Comparison of ENCODE assay signal across 8 cellular contexts in the genomic region with DNA sequence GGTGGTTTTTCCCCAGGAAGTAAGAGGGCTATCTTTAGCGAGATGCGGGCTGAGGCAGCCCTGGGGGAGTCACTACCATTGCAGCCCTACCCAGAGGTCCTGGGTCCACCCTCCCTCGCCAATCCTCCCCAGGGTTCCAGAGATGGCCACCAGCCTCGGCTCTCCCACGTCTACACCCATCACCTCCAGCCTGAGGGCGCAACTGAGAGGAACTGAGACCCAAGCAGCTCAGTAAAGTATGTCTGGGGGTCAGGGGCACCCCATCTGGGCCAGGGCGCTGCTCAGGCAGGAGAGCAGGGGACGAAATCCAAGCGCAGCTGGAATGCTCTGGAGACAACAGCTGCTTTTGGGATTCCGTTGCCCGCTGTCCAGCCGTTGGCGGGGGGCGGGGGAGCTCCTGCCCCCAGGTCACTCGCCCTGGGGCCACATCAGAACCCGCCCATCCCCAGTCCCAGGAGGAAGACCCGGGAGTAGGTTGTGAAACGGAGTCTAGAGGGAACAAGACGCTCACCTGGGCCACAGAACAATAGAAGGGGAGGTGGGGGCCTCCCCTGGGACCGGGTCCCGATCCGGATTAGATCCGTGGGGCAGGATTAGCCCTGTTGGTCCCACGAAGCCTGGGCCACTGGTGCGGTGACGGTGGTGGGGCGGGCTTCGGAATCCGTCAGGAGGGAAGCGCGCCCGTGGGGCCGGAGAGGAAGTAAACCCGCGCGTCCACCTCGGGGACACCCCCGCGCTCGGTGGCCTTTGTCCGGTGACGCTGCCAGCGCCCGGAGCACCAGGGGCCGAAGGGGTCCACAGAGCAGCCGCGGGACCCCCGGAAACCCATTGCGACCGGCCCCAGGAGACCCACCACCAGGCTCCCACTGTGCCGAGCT. TPM values are rescaled to one million over a fixed set of nuclear protein-coding genes. Genes with fewer than 3 reads are reported as not detected.
DNase-seq lines count a peak whose midpoint lies in the region; ATAC-seq and TF ChIP-seq lines count a peak whose summit lies in the region.

No MANE protein-coding gene starts in this region.

- TF ChIP-seq CTCF in type B pancreatic cell (conservative IDR thresholded peaks at IDR 0.05), result no peak

- peak overlapping the region; percentile 82 for H3K27ac ChIP-seq in SJCRH30
- peak overlapping the region; percentile 100 for H3K27ac ChIP-seq in duodenal mucosa (ENCODE audit: low read depth, low read length)
- peak overlapping the region; percentile 68 for H3K27ac ChIP-seq in mesenchymal stem cell (ENCODE audit: low read length, poor library complexity, severe bottlenecking)

- H3K9ac ChIP-seq in duodenal mucosa (ENCODE audit: low read depth in 1 of 2, low read length in 2 of 2) (peak overlapping the region; percentile 97), mesenchymal stem cell (ENCODE audit: low read length) (peak overlapping the region; percentile 99)

- peak overlapping the region in 1 of 2 experiments; percentile 76 for H2BK12ac ChIP-seq in mesenchymal stem cell (ENCODE audit: low read length in 2 of 2)

- ATAC-seq in HG02588 (IDR thresholded peaks at IDR 0.05; ENCODE audit: unreplicated experiment) (peak; percentile 0), GM19463 (IDR thresholded peaks at IDR 0.05; ENCODE audit: unreplicated experiment) (no peak)

- H3K36me3 ChIP-seq in SJCRH30 (peaks cover 19% of the 10 kb centered on the region), duodenal mucosa (ENCODE audit: control insufficient read depth in 1 of 2, insufficient read depth in 2 of 2, low read length in 2 of 2) (peaks cover 21 to 33% of the 10 kb centered on the region in 2 donors), mesenchymal stem cell (ENCODE audit: control insufficient read depth in 1 of 2, insufficient read depth in 2 of 2, low read depth in 1 of 2, low read length in 2 of 2) (peaks cover 44 to 45% of the 10 kb centered on the region in 2 experiments)

- no peak overlapping the region for H2AFZ ChIP-seq in mesenchymal stem cell (ENCODE audit: low read depth, low read length)

- H3K79me1 ChIP-seq in mesenchymal stem cell (replicated peaks; ENCODE audit: low read length, poor library complexity, severe bottlenecking), result peaks cover 17% of the 10 kb centered on the region

- peak overlapping the region; percentile 66 for H2BK5ac ChIP-seq in mesenchymal stem cell (ENCODE audit: low read depth, low read length, poor library complexity, severe bottlenecking)

- peak; percentile 62 for DNase-seq in activated CD4-positive, CD25-positive, alpha-beta regulatory T cell treated with anti-CD3 and anti-CD28 coated beads, Interleukin-2, amount 50 U/mL, for 72 hours
- DNase-seq in activated CD4-positive, CD25-positive, alpha-beta regulatory T cell (lab: John Stamatoyannopoulos, UW), result no peak
- DNase-seq in SJCRH30 (peak; percentile 65 to 72), mesenchymal stem cell (peak; percentile 40), type B pancreatic cell (ENCODE audit: extremely low spot score, unreplicated experiment) (no peak)

- H2BK120ac ChIP-seq in mesenchymal stem cell (ENCODE audit: low read depth, low read length), result no peak overlapping the region

- peak overlapping the region; percentile 90 for H3K4me3 ChIP-seq in SJCRH30
- peak overlapping the region; percentile 91 to 95 for H3K4me3 ChIP-seq in duodenal mucosa (ENCODE audit: low read depth in 1 of 2, low read length in 2 of 2)
- H3K4me3 ChIP-seq in mesenchymal stem cell (ENCODE audit: insufficient read depth in 1 of 2, low read depth in 1 of 2, low read length in 2 of 2), result peak overlapping the region; percentile 72 to 94

- H3K36me3 Mint-ChIP-seq in type B pancreatic cell, result peaks cover 4% of the 10 kb centered on the region

- H3K27me3 ChIP-seq in SJCRH30 (no peaks in the 10 kb centered on the region), duodenal mucosa (ENCODE audit: control insufficient read depth in 1 of 2, insufficient read depth in 2 of 2, low read length in 2 of 2) (no peaks in the 10 kb centered on the region), mesenchymal stem cell (ENCODE audit: control insufficient read depth in 1 of 2, insufficient read depth in 1 of 2, low read length in 2 of 2) (no peaks in the 10 kb centered on the region)

- H3K4me1 ChIP-seq in SJCRH30 (peaks cover 6% of the 10 kb centered on the region; the same call in 1 of the 2 replicates), duodenal mucosa (ENCODE audit: control insufficient read depth in 1 of 2, insufficient read depth in 2 of 2, low read length in 2 of 2) (peaks cover 30 to 58% of the 10 kb centered on the region in 2 donors), mesenchymal stem cell (ENCODE audit: control insufficient read depth, insufficient read depth, low read depth, low read length) (peaks cover 31% of the 10 kb centered on the region)

- H4K91ac ChIP-seq in mesenchymal stem cell (ENCODE audit: low read length), result peak overlapping the region; percentile 57

- H3K27me3 Mint-ChIP-seq in type B pancreatic cell, result no peaks in the 10 kb centered on the region

- H3K23ac ChIP-seq in mesenchymal stem cell (ENCODE audit: low read length in 2 of 2), result peak overlapping the region in 1 of 2 experiments; percentile 34

- peak overlapping the region; percentile 96 for H3K4me3 Mint-ChIP-seq in type B pancreatic cell

- peak overlapping the region; percentile 35 for H4K8ac ChIP-seq in mesenchymal stem cell (ENCODE audit: low read length)

- H3K4me1 Mint-ChIP-seq in type B pancreatic cell (ENCODE audit: unreplicated experiment), result peaks cover 11% of the 10 kb centered on the region

- 4% methylated on average over 51 of the region's 51 CpGs for WGBS in mesenchymal stem cell

- H2AK5ac ChIP-seq in mesenchymal stem cell (ENCODE audit: low read length, severe bottlenecking), result peak overlapping the region; percentile 16

- no peaks in the 10 kb centered on the region for H3K9me3 ChIP-seq in SJCRH30 (replicated peaks)
- H3K9me3 ChIP-seq in duodenal mucosa (ENCODE audit: control insufficient read depth in 1 of 2, low read length in 2 of 2), result no peaks in the 10 kb centered on the region
- no peaks in the 10 kb centered on the region for H3K9me3 ChIP-seq in mesenchymal stem cell (ENCODE audit: control insufficient read depth, low read length)

- peak overlapping the region; percentile 79 for H3K4me2 ChIP-seq in mesenchymal stem cell (ENCODE audit: low read length, poor library complexity, severe bottlenecking)

- peak overlapping the region; percentile 85 to 93 for H3K18ac ChIP-seq in mesenchymal stem cell (ENCODE audit: low read depth in 1 of 2, low read length in 2 of 2)

- H3K9me3 Mint-ChIP-seq in type B pancreatic cell, result no peaks in the 10 kb centered on the region

- peak overlapping the region; percentile 29 to 84 for H3K4ac ChIP-seq in mesenchymal stem cell (ENCODE audit: low read depth in 1 of 2, low read length in 2 of 2)

- H3K14ac ChIP-seq in mesenchymal stem cell (ENCODE audit: low read length in 2 of 2), result peak overlapping the region in 1 of 2 experiments; percentile 35

- H2BK15ac ChIP-seq in mesenchymal stem cell (ENCODE audit: low read depth, poor library complexity, severe bottlenecking), result peak overlapping the region; percentile 17

- H3K27ac Mint-ChIP-seq in type B pancreatic cell, result peak overlapping the region; percentile 87

RNA-seq across cellular contexts. Expression of gene NDUFAF3, which starts 1.3 kb away (rescaled TPM):
- total RNA-seq in SJCRH30 (2014; rRNA removed; shearing (Covaris generic)), result 58.9 and 66.0 TPM in 2 replicates
- 113 TPM for polyA plus RNA-seq in mesenchymal stem cell (2013, experiment 1 of 2)
- 116 TPM for polyA plus RNA-seq in mesenchymal stem cell (2013, experiment 2 of 2)
- 62.0 and 67.0 TPM in 2 replicates for total RNA-seq in type B pancreatic cell (ENCODE audit: low replicate concordance)

RNA-seq across cellular contexts. Expression of gene DALRD3, which starts 2.2 kb away (rescaled TPM):
- total RNA-seq in SJCRH30 (2014; rRNA removed; shearing (Covaris generic)), result 6.9 and 7.6 TPM in 2 replicates
- 35.4 TPM for polyA plus RNA-seq in mesenchymal stem cell (2013, experiment 1 of 2)
- polyA plus RNA-seq in mesenchymal stem cell (2013, experiment 2 of 2), result 34.8 TPM
- 31.2 and 36.0 TPM in 2 replicates for total RNA-seq in type B pancreatic cell (ENCODE audit: low replicate concordance)

RNA-seq across cellular contexts. Expression of gene IMPDH2, which starts 8.6 kb away (rescaled TPM):
- 244 and 273 TPM in 2 replicates for total RNA-seq in SJCRH30 (2014; rRNA removed; shearing (Covaris generic))
- 136 TPM for polyA plus RNA-seq in mesenchymal stem cell (2013, experiment 1 of 2)
- polyA plus RNA-seq in mesenchymal stem cell (2013, experiment 2 of 2), result 134 TPM
- 221 and 256 TPM in 2 replicates for total RNA-seq in type B pancreatic cell (ENCODE audit: low replicate concordance)

RNA-seq across cellular contexts. Expression of gene WDR6, which starts 13.4 kb away (rescaled TPM):
- 69.9 and 81.9 TPM in 2 replicates for total RNA-seq in SJCRH30 (2014; rRNA removed; shearing (Covaris generic))
- polyA plus RNA-seq in mesenchymal stem cell (2013, experiment 1 of 2), result 54.8 TPM
- 51.7 TPM for polyA plus RNA-seq in mesenchymal stem cell (2013, experiment 2 of 2)
- 272 and 334 TPM in 2 replicates for total RNA-seq in type B pancreatic cell (ENCODE audit: low replicate concordance)

RNA-seq across cellular contexts. Expression of gene P4HTM, which starts 30.5 kb away (rescaled TPM):
- 0.35 and 0.36 TPM in 2 replicates for total RNA-seq in SJCRH30 (2014; rRNA removed; shearing (Covaris generic))
- polyA plus RNA-seq in mesenchymal stem cell (2013, experiment 1 of 2), result 19.1 TPM
- 19.3 TPM for polyA plus RNA-seq in mesenchymal stem cell (2013, experiment 2 of 2)
- 47.4 and 54.8 TPM in 2 replicates for total RNA-seq in type B pancreatic cell (ENCODE audit: low replicate concordance)

Comparison
In these comparisons a context has a peak if more than half of its experiments do, and no peak if none do; other contexts are left out.
1. DNase-seq: peak in activated CD4-positive, CD25-positive, alpha-beta regulatory T cell treated with anti-CD3 and anti-CD28 coated beads, Interleukin-2, amount 50 U/mL, for 72 hours (single experiment), SJCRH30 (2 of 2) and mesenchymal stem cell (single experiment); none in activated CD4-positive, CD25-positive, alpha-beta regulatory T cell (0 of 4) and type B pancreatic cell (single experiment).
2. Peak in every context shown above with its lines, with median percentiles within 50 percentile points of each other: H3K27ac ChIP-seq and H3K4me3 ChIP-seq.